Comparison of ENCODE assay signal across 25 cellular contexts in genomic region chr14:53473480-53473879, GRCh38.
DNase-seq lines count a peak whose midpoint lies in the region; ATAC-seq, FAIRE-seq and TF ChIP-seq lines count a peak whose summit lies in the region.
"Had no signal": no experiment of that assay in that cellular context is flagged by ENCODE, and none has a peak within 500 bp of the region (broad histone marks: within the 10 kb centered on the region; RNA-seq: fewer than 3 reads in every experiment).

No MANE protein-coding gene starts in this region.

- TF ChIP-seq CTCF in H9 (conservative IDR thresholded peaks at IDR 0.05): peak; percentile 38
- no peak for TF ChIP-seq CTCF in IMR-90 (conservative IDR thresholded peaks at IDR 0.05; ENCODE audit: low read depth, low read length)
- peak in 1 of 3 experiments; percentile 29; a peak in 1 of 4 replicates for TF ChIP-seq CTCF in H1 (IDR thresholded peaks at IDR 0.05; ENCODE audit: control extremely low read depth in 1 of 3, insufficient read depth in 1 of 3, low read depth in 1 of 3, low read length in 3 of 3)
- no peak for TF ChIP-seq CTCF in left lung (IDR thresholded peaks at IDR 0.05)
- TF ChIP-seq CTCF in lower lobe of right lung (IDR thresholded peaks at IDR 0.05): no peak
- no peak for TF ChIP-seq CTCF in type B pancreatic cell (conservative IDR thresholded peaks at IDR 0.05)

- no TSS peak for BruUV-seq in IMR-90 (replicated peaks; lab: Mats Ljungman, UMichigan)

- H3K27me3 Mint-ChIP-seq in H9 (ENCODE audit: low read depth): no peaks in the 10 kb centered on the region
- H3K27me3 Mint-ChIP-seq in type B pancreatic cell: no peaks in the 10 kb centered on the region
- H3K27me3 Mint-ChIP-seq: CD4-positive, alpha-beta T cell had no signal

- H3K36me3 ChIP-seq in IMR-90 (ENCODE audit: control insufficient read depth, insufficient read depth, low read length) (no peaks in the 10 kb centered on the region), H1 (ENCODE audit: control insufficient read depth in 2 of 4, insufficient read depth in 4 of 4, low read length in 3 of 4) (no peaks in the 10 kb centered on the region), mesendoderm (ENCODE audit: control insufficient read depth, insufficient read depth, low read length) (no peaks in the 10 kb centered on the region), left lung (no peaks in the 10 kb centered on the region), lower lobe of right lung (no peaks in the 10 kb centered on the region)
- H3K36me3 ChIP-seq: BLaER1, SJCRH30 had no signal

- H3K9me3 ChIP-seq in H9 (ENCODE audit: control insufficient read depth, low read depth, low read length): no peaks in the 10 kb centered on the region
- no peaks in the 10 kb centered on the region for H3K9me3 ChIP-seq in IMR-90 (ENCODE audit: control insufficient read depth, insufficient read depth, low read length)
- H3K9me3 ChIP-seq in H1 (ENCODE audit: insufficient read depth in 2 of 2, low read depth in 1 of 2, low read length in 1 of 2): no peaks in the 10 kb centered on the region
- peaks cover 0 to 2% of the 10 kb centered on the region in 2 donors for H3K9me3 ChIP-seq in left lung
- H3K9me3 ChIP-seq in lower lobe of right lung: no peaks in the 10 kb centered on the region
- H3K9me3 ChIP-seq: BLaER1, Caco-2 had no signal

- TF ChIP-seq POLR2A in IMR-90 (IDR thresholded peaks at IDR 0.05; ENCODE audit: low read depth, low read length): no peak
- no peak for TF ChIP-seq POLR2A in H1 (IDR thresholded peaks at IDR 0.05; ENCODE audit: control extremely low read depth in 1 of 2, low read depth in 2 of 2, low read length in 2 of 2)

- H4K91ac ChIP-seq in H9 (ENCODE audit: insufficient read length, low read depth, low read length) (no peak overlapping the region), IMR-90 (ENCODE audit: insufficient read depth, low read depth, low read length) (0 out of 2 replicates have a peak overlapping the region, but pooled peaks have one; percentile 16), H1 (replicated peaks; ENCODE audit: insufficient read length, low read length) (no peak overlapping the region)

- H3T11ph ChIP-seq in H9 (ENCODE audit: low read length): no peak overlapping the region

- H3K14ac ChIP-seq in H9 (ENCODE audit: insufficient read depth, low read length) (no peak overlapping the region), IMR-90 (replicated peaks; ENCODE audit: low read depth, low read length) (no peak overlapping the region), H1 (ENCODE audit: insufficient read length) (no peak overlapping the region)

- no peak overlapping the region for H3K4me3 Mint-ChIP-seq in H9
- H3K4me3 Mint-ChIP-seq in type B pancreatic cell: no peak overlapping the region
- H3K4me3 Mint-ChIP-seq: CD4-positive, alpha-beta T cell had no signal

- ATAC-seq in IMR-90 (ENCODE audit: low read depth) (no peak), left lung (no peak), lower lobe of right lung (no peak)
- ATAC-seq: Panc1 had no signal

- in situ Hi-C loops in IMR-90 (cut with MboI; ENCODE audit: low sequenced_read_pairs): no loop called here

- H3K4ac ChIP-seq in H9 (ENCODE audit: low read depth, low read length) (no peak overlapping the region), IMR-90 (ENCODE audit: low read depth, low read length) (peak overlapping the region; percentile 5; the same call in 1 of the 2 replicates), H1 (replicated peaks; ENCODE audit: insufficient read length, low read depth, low read length) (no peak overlapping the region), mesendoderm (ENCODE audit: low read depth, low read length) (no peak overlapping the region)

- TF ChIP-seq RAD21 in IMR-90 (IDR thresholded peaks at IDR 0.05; ENCODE audit: low read length): no peak
- TF ChIP-seq RAD21 in H1 (IDR thresholded peaks at IDR 0.05 in 1 of 2, conservative IDR thresholded peaks at IDR 0.05 in 1 of 2; ENCODE audit: low read depth in 2 of 2, low read length in 2 of 2): peak; percentile 13 to 15; a peak in 1 of 4 replicates

- no peak overlapping the region for H3K4me2 ChIP-seq in H9 (ENCODE audit: insufficient read depth, insufficient read length, low read length)
- no peak overlapping the region for H3K4me2 ChIP-seq in IMR-90 (ENCODE audit: low read depth, low read length)
- no peak overlapping the region for H3K4me2 ChIP-seq in H1 (ENCODE audit: insufficient read depth in 1 of 2, low read depth in 2 of 2, low read length in 2 of 2)
- no peak overlapping the region for H3K4me2 ChIP-seq in mesendoderm (ENCODE audit: low read length)
- H3K4me2 ChIP-seq: BLaER1 had no signal

- H3K4me1 Mint-ChIP-seq in H9 (peaks cover 16 to 17% of the 10 kb centered on the region in 2 experiments), type B pancreatic cell (ENCODE audit: unreplicated experiment) (no peaks in the 10 kb centered on the region)

- H4K20me1 ChIP-seq in H9 (ENCODE audit: control insufficient read depth, insufficient read depth, insufficient read length) (no peaks in the 10 kb centered on the region), IMR-90 (ENCODE audit: insufficient read depth, low read length) (no peaks in the 10 kb centered on the region), H1 (replicated peaks in 1 of 2; ENCODE audit: control insufficient read depth in 1 of 2, insufficient read depth in 2 of 2, low read length in 2 of 2) (no peaks in the 10 kb centered on the region)
- H4K20me1 ChIP-seq: BLaER1 had no signal

- H3K4me1 ChIP-seq in H9 (ENCODE audit: insufficient read depth, low read length) (no peaks in the 10 kb centered on the region; the same call in 1 of the 2 replicates), IMR-90 (ENCODE audit: control insufficient read depth, insufficient read depth, low read length) (peaks cover 8% of the 10 kb centered on the region), H1 (replicated peaks in 1 of 4; ENCODE audit: control insufficient read depth in 3 of 4, insufficient read depth in 4 of 4, low read length in 3 of 4) (no peaks in the 10 kb centered on the region), mesendoderm (ENCODE audit: control insufficient read depth, low read depth, low read length) (peaks cover 3% of the 10 kb centered on the region), left lung (no peaks in the 10 kb centered on the region), lower lobe of right lung (no peaks in the 10 kb centered on the region)
- H3K4me1 ChIP-seq: BLaER1, Caco-2, SJCRH30 had no signal

- H3K23ac ChIP-seq in H9 (ENCODE audit: insufficient read length, low read depth, low read length): no peak overlapping the region
- H3K23ac ChIP-seq in IMR-90 (ENCODE audit: low read depth, low read length): no peak overlapping the region
- H3K23ac ChIP-seq in H1 (ENCODE audit: insufficient read length): no peak overlapping the region
- no peak overlapping the region for H3K23ac ChIP-seq in mesendoderm (ENCODE audit: low read length)

- H3K27ac Mint-ChIP-seq in H9: no peak overlapping the region; a peak in 1 of 7 replicates
- H3K27ac Mint-ChIP-seq in type B pancreatic cell: no peak overlapping the region
- H3K27ac Mint-ChIP-seq: CD4-positive, alpha-beta T cell had no signal

- no peak for DNase-seq in H9
- DNase-seq in IMR-90: no peak
- no peak for DNase-seq in H1 (ENCODE audit: low read depth in 1 of 2, low spot score in 2 of 2)
- peak; percentile 62 for DNase-seq in mesendoderm
- no peak for DNase-seq in left lung
- DNase-seq in lower lobe of right lung: no peak
- DNase-seq in type B pancreatic cell (ENCODE audit: extremely low spot score, unreplicated experiment): no peak
- DNase-seq: Caco-2; CD4-positive, alpha-beta T cell; DMS153; EL; GF-D8; H7; KBM-7; MM.1S; NCI-H1048; NCI-H1417 treated with DMSO at 0.1 percent for 48 hours; NCI-H187; NCI-H2227 treated with DMSO at 0.1 percent for 48 hours; NCI-H510A; NK-92 treated with Interleukin-12 subunit alpha and Interleukin-12 subunit beta, amount 100 ng/mL, for 24 hours; SJCRH30 had no signal

- no peak overlapping the region for H3K18ac ChIP-seq in H9 (ENCODE audit: insufficient read length, low read depth, low read length)
- H3K18ac ChIP-seq in IMR-90 (ENCODE audit: low read depth, low read length): peak overlapping the region; percentile 42; the same call in 1 of the 2 replicates
- no peak overlapping the region for H3K18ac ChIP-seq in H1 (ENCODE audit: extremely low read depth, low read length)
- H3K18ac ChIP-seq in mesendoderm (ENCODE audit: low read length): no peak overlapping the region

- H2BK5ac ChIP-seq in H9 (ENCODE audit: insufficient read length, low read length): no peak overlapping the region
- no peak overlapping the region for H2BK5ac ChIP-seq in IMR-90 (ENCODE audit: low read depth, low read length, poor library complexity, severe bottlenecking)
- no peak overlapping the region for H2BK5ac ChIP-seq in H1 (ENCODE audit: low read depth, low read length)
- H2BK5ac ChIP-seq in mesendoderm (ENCODE audit: low read length): no peak overlapping the region

- H2BK120ac ChIP-seq in H9 (ENCODE audit: low read depth, low read length, poor library complexity, severe bottlenecking) (no peak overlapping the region), IMR-90 (ENCODE audit: low read depth, low read length) (no peak overlapping the region; the same call in 1 of the 2 replicates), H1 (replicated peaks; ENCODE audit: low read depth, low read length) (no peak overlapping the region), mesendoderm (ENCODE audit: low read depth, low read length) (no peak overlapping the region)

- H3K36me3 Mint-ChIP-seq in H9 (ENCODE audit: insufficient read depth in 1 of 3, low read depth in 3 of 3): no peaks in the 10 kb centered on the region
- H3K36me3 Mint-ChIP-seq in type B pancreatic cell: no peaks in the 10 kb centered on the region

- H4K5ac ChIP-seq in H9 (ENCODE audit: insufficient read length, low read depth, low read length): no peak overlapping the region
- H4K5ac ChIP-seq in IMR-90 (ENCODE audit: low read depth, low read length): no peak overlapping the region
- no peak overlapping the region for H4K5ac ChIP-seq in H1 (ENCODE audit: insufficient read length, low read depth, low read length)
- no peak overlapping the region for H4K5ac ChIP-seq in mesendoderm (ENCODE audit: low read length)

- CTCF ChIA-PET in IMR-90 (lab: Yijun Ruan, JAX) (interaction anchor here (0.7 to 1.1 kb wide), 2 partner anchors 13 to 504 kb away, joined by 3 to 6 read pairs; no protein-coding TSS in a partner anchor), H1 (lab: Charles Lee; ENCODE audit: partially characterized antibody) (no interaction called here)

- H2BK12ac ChIP-seq in H9 (ENCODE audit: insufficient read length, low read depth, low read length) (no peak overlapping the region), H1 (ENCODE audit: low read depth, low read length) (no peak overlapping the region)

- POLR2A ChIA-PET in IMR-90 (lab: Charles Lee; ENCODE audit: unreplicated experiment): no interaction called here
- POLR2A ChIA-PET in H1 (lab: Charles Lee; ENCODE audit: partially characterized antibody): no interaction called here

- H3K9ac ChIP-seq in H9 (ENCODE audit: extremely low read depth, insufficient read length, low read length) (no peak overlapping the region), IMR-90 (ENCODE audit: low read depth, low read length) (no peak overlapping the region), H1 (replicated peaks in 1 of 4; ENCODE audit: extremely low read depth in 1 of 4, low read depth in 3 of 4, low read length in 3 of 4) (no peak overlapping the region), mesendoderm (ENCODE audit: low read length) (no peak overlapping the region)
- H3K9ac ChIP-seq: BLaER1 had no signal

- H3K4me3 ChIP-seq in IMR-90 (ENCODE audit: insufficient read depth, low read depth, low read length) (no peak overlapping the region), H1 (ENCODE audit: extremely low read depth in 1 of 4, insufficient read depth in 2 of 4, low read depth in 3 of 4, low read length in 4 of 4) (no peak overlapping the region), mesendoderm (ENCODE audit: low read length) (no peak overlapping the region), left lung (no peak overlapping the region), lower lobe of right lung (no peak overlapping the region)
- H3K4me3 ChIP-seq: BLaER1, SJCRH30 had no signal

- H3K27ac ChIP-seq in H9 (ENCODE audit: insufficient read length, low read depth, low read length): no peak overlapping the region
- no peak overlapping the region for H3K27ac ChIP-seq in IMR-90 (ENCODE audit: insufficient read depth, low read length)
- no peak overlapping the region for H3K27ac ChIP-seq in H1 (ENCODE audit: low read depth, low read length)
- no peak overlapping the region for H3K27ac ChIP-seq in mesendoderm (ENCODE audit: low read depth, low read length)
- no peak overlapping the region for H3K27ac ChIP-seq in left lung
- no peak overlapping the region for H3K27ac ChIP-seq in lower lobe of right lung
- H3K27ac ChIP-seq: BLaER1, SJCRH30 had no signal

- H2BK15ac ChIP-seq in H9 (ENCODE audit: low read depth, low read length): no peak overlapping the region
- H2BK15ac ChIP-seq in IMR-90 (ENCODE audit: low read depth, low read length): no peak overlapping the region
- H2BK15ac ChIP-seq in H1 (ENCODE audit: low read length): peak overlapping the region; percentile 89
- no peak overlapping the region for H2BK15ac ChIP-seq in mesendoderm (replicated peaks; ENCODE audit: low read depth)

- H2AK5ac ChIP-seq in H9 (ENCODE audit: insufficient read length, low read length) (no peak overlapping the region), IMR-90 (ENCODE audit: low read depth, low read length) (no peak overlapping the region), H1 (ENCODE audit: low read depth, low read length) (no peak overlapping the region), mesendoderm (ENCODE audit: low read length) (no peak overlapping the region)

- H3K9me3 Mint-ChIP-seq in H9: no peaks in the 10 kb centered on the region
- no peaks in the 10 kb centered on the region for H3K9me3 Mint-ChIP-seq in type B pancreatic cell
- H3K9me3 Mint-ChIP-seq: CD4-positive, alpha-beta T cell had no signal

- no peak for TF ChIP-seq EP300 in H1 (IDR thresholded peaks at IDR 0.05; ENCODE audit: borderline replicate concordance in 1 of 2, low read depth in 2 of 2, low read length in 2 of 2)

- H3K79me1 ChIP-seq in H9 (ENCODE audit: insufficient read depth, low read depth, low read length, poor library complexity, severe bottlenecking) (no peaks in the 10 kb centered on the region), IMR-90 (ENCODE audit: low read depth in 1 of 2, low read length in 2 of 2) (no peaks in the 10 kb centered on the region), H1 (ENCODE audit: low read depth, low read length) (no peaks in the 10 kb centered on the region), mesendoderm (ENCODE audit: low read length) (no peaks in the 10 kb centered on the region)

- WGBS in H9 (ENCODE audit: extremely low coverage, insufficient read length, low lambda C conversion rate): no CpG with 5 or more reads among the region's 1 CpG
- no CpG with 5 or more reads among the region's 1 CpG for WGBS in IMR-90 (ENCODE audit: extremely low coverage in 2 of 2, insufficient read length in 1 of 2), 2 experiments
- WGBS in H1 (ENCODE audit: extremely low coverage in 1 of 2, insufficient coverage in 1 of 2, insufficient read length in 1 of 2, insufficient replicate concordance in 2 of 2, low coverage in 1 of 2, low lambda C conversion rate in 2 of 2, missing lambda C conversion rate in 1 of 2), 2 experiments: 76% methylated on average over 1 of the region's 1 CpG; no CpG with 5 or more reads in 1 of the 2 experiments
- no CpG with 5 or more reads among the region's 1 CpG for WGBS in mesendoderm (ENCODE audit: extremely low coverage, insufficient coverage, low lambda C conversion rate)

- H3K27me3 ChIP-seq in H9 (ENCODE audit: insufficient read depth, low read length): no peaks in the 10 kb centered on the region
- H3K27me3 ChIP-seq in IMR-90 (ENCODE audit: control insufficient read depth, insufficient read depth, low read length): no peaks in the 10 kb centered on the region
- no peaks in the 10 kb centered on the region for H3K27me3 ChIP-seq in H1 (replicated peaks in 1 of 4; ENCODE audit: control insufficient read depth in 3 of 4, extremely low read depth in 1 of 4, insufficient read depth in 3 of 4, low read length in 3 of 4)
- H3K27me3 ChIP-seq in mesendoderm (ENCODE audit: insufficient read depth, low read length, poor library complexity): no peaks in the 10 kb centered on the region
- H3K27me3 ChIP-seq in left lung: no peaks in the 10 kb centered on the region
- no peaks in the 10 kb centered on the region for H3K27me3 ChIP-seq in lower lobe of right lung (ENCODE audit: low read depth)
- H3K27me3 ChIP-seq: BLaER1, SJCRH30 had no signal

- H3K79me2 ChIP-seq in H9 (ENCODE audit: insufficient read depth, low read length) (no peaks in the 10 kb centered on the region), H1 (ENCODE audit: control insufficient read depth in 1 of 2, insufficient read depth in 2 of 2, low read length in 2 of 2) (no peaks in the 10 kb centered on the region), mesendoderm (ENCODE audit: control insufficient read depth, insufficient read depth, low read length) (no peaks in the 10 kb centered on the region)

- peak; percentile 63 for FAIRE-seq in H1 (lab: Jason Lieb, UNC)
- FAIRE-seq: GM19239 had no signal

- H2BK20ac ChIP-seq in H9 (ENCODE audit: low read depth, low read length, poor library complexity, severe bottlenecking) (no peak overlapping the region), IMR-90 (ENCODE audit: low read depth, low read length) (no peak overlapping the region; the same call in 1 of the 2 replicates), H1 (ENCODE audit: low read length) (no peak overlapping the region)

- no peak overlapping the region for H2AFZ ChIP-seq in H9 (ENCODE audit: low read length)
- no peak overlapping the region for H2AFZ ChIP-seq in IMR-90 (replicated peaks; ENCODE audit: low read length, poor library complexity)
- H2AFZ ChIP-seq in H1 (ENCODE audit: low read length): no peak overlapping the region

- H2AK9ac ChIP-seq in IMR-90 (replicated peaks; ENCODE audit: low read depth, low read length, poor library complexity): no peak overlapping the region

- H3K56ac ChIP-seq in H9 (ENCODE audit: insufficient read length, low read depth, low read length): no peak overlapping the region
- no peak overlapping the region for H3K56ac ChIP-seq in IMR-90 (ENCODE audit: extremely low read depth, insufficient read depth, low read length)
- no peak overlapping the region for H3K56ac ChIP-seq in H1 (replicated peaks; ENCODE audit: insufficient read length, low read depth, low read length)
- no peak overlapping the region for H3K56ac ChIP-seq in mesendoderm (ENCODE audit: low read length)

- H4K8ac ChIP-seq in H9 (replicated peaks; ENCODE audit: insufficient read length, low read depth, low read length) (no peak overlapping the region), IMR-90 (ENCODE audit: low read depth in 2 of 2, low read length in 2 of 2) (no peak overlapping the region), H1 (ENCODE audit: extremely low read depth, insufficient read depth, low read length) (no peak overlapping the region), mesendoderm (ENCODE audit: low read depth, low read length) (no peak overlapping the region)

- intact Hi-C loops in IMR-90 (cut with micrococcal nuclease) (no loop called here), left lung (cut with DNase I) (no loop called here), lower lobe of right lung (cut with DNase I) (no loop called here)

- no peaks in the 10 kb centered on the region for H3K23me2 ChIP-seq in H9 (ENCODE audit: insufficient read length, low read depth, low read length, poor library complexity, severe bottlenecking)
- no peaks in the 10 kb centered on the region for H3K23me2 ChIP-seq in H1 (ENCODE audit: low read depth, low read length)

- dilution Hi-C loops in IMR-90 (cut with HindIII; ENCODE audit: low sequenced_read_pairs, unreplicated experiment): no loop called here

- H3K9me1 ChIP-seq in IMR-90 (ENCODE audit: insufficient read depth, low read length): no peaks in the 10 kb centered on the region
